Comparison of ENCODE assay signal across 20 cellular contexts in the genomic region with DNA sequence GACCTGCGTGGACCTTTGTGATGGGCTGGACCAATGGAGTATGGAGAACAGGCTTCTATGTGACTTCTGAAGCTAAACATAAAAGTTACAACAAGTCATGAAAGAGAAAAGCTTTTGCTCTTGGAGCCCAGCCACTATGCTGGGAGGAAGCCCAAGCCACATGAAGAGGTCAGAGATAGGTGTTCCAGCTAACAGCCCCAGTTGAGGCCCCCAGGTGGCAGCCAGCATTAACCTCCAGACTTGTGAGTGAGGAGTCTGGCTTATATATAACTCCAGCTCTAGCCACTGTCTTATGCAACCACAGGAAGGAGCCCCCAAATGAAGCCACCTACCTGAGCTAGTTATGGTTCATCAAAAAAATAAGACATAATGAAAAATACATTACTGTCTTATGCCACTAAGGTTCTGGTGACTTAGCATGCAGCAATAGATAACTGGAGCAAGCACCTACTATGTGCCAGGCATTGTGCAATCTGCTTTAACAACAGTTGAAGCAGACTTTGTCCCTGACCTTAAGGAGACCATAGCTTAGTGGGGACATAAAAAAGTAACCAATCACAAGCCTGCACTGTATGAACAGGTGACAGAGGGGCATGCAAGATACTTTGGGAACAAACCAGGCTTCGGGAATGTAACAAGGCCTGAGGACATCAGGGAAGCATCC.
DNase-seq lines count a peak whose midpoint lies in the region; ATAC-seq, FAIRE-seq and TF ChIP-seq lines count a peak whose summit lies in the region.
"Had no signal": no experiment of that assay in that cellular context is flagged by ENCODE, and none has a peak within 500 bp of the region (broad histone marks: within the 10 kb centered on the region; RNA-seq: fewer than 3 reads in every experiment).

No MANE protein-coding gene starts in this region.

- H3K9me3 Mint-ChIP-seq in activated naive CD4-positive, alpha-beta T cell treated with anti-CD3 and anti-CD28 coated beads for 36 hours, result no peaks in the 10 kb centered on the region
- no peaks in the 10 kb centered on the region for H3K9me3 Mint-ChIP-seq in WTC11
- H3K9me3 Mint-ChIP-seq: CD8-positive, alpha-beta T cell had no signal

- TF ChIP-seq CTCF in WTC11 (IDR thresholded peaks at IDR 0.05), result no peak

- DNase-seq in activated naive CD4-positive, alpha-beta T cell treated with anti-CD3 and anti-CD28 coated beads for 36 hours, result no peak
- no peak for DNase-seq in activated naive CD4-positive, alpha-beta T cell (lab: John Stamatoyannopoulos, UW)
- DNase-seq in HTR-8/SVneo (ENCODE audit: insufficient read length, low spot score), result no peak
- DNase-seq in WTC11 (ENCODE audit: low spot score), result no peak
- DNase-seq in posterior cingulate gyrus, result no peak
- DNase-seq in NCI-H510A (lab: John Stamatoyannopoulos, UW), result no peak
- DNase-seq: Calu3; CD8-positive, alpha-beta T cell; DMS79 treated with DMSO at 0.1 percent for 48 hours; EL; H7; HFFc6 had no signal

- no peaks in the 10 kb centered on the region for H3K4me1 Mint-ChIP-seq in activated naive CD4-positive, alpha-beta T cell treated with anti-CD3 and anti-CD28 coated beads for 36 hours (ENCODE audit: low read depth)
- H3K4me1 Mint-ChIP-seq in WTC11, result peaks cover 4% of the 10 kb centered on the region
- H3K4me1 Mint-ChIP-seq: B cell, GM23338 had no signal

- peak; percentile 43; the same call in 1 of the 2 replicates for ATAC-seq in WTC11
- ATAC-seq in activated CD4-positive, CD25-positive, alpha-beta regulatory T cell treated with anti-CD3 and anti-CD28 coated beads, Interleukin-2, amount 50 U/mL, for 24 hours, result no peak
- ATAC-seq: CD8-positive, alpha-beta T cell; GM23338; HCT116; K562 had no signal

- H3K27ac Mint-ChIP-seq in activated naive CD4-positive, alpha-beta T cell treated with anti-CD3 and anti-CD28 coated beads for 36 hours, result peak overlapping the region; percentile 59
- no peak overlapping the region for H3K27ac Mint-ChIP-seq in WTC11
- H3K27ac Mint-ChIP-seq: B cell; CD8-positive, alpha-beta T cell; GM23338; HFFc6 had no signal

- H3K4me3 Mint-ChIP-seq in activated naive CD4-positive, alpha-beta T cell treated with anti-CD3 and anti-CD28 coated beads for 36 hours, result no peak overlapping the region
- H3K4me3 Mint-ChIP-seq in WTC11, result no peak overlapping the region
- H3K4me3 Mint-ChIP-seq: B cell; CD8-positive, alpha-beta T cell; GM23338; HFFc6 had no signal

- POLR2A ChIA-PET in WTC11 (lab: Charles Lee), result no interaction called here

- FAIRE-seq in HTR-8/SVneo (lab: Jason Lieb, UNC), result peak; percentile 16
- FAIRE-seq: G401.6, GM12892, GM18507, K562 had no signal

- H3K36me3 Mint-ChIP-seq in activated naive CD4-positive, alpha-beta T cell treated with anti-CD3 and anti-CD28 coated beads for 36 hours (ENCODE audit: low read depth), result no peaks in the 10 kb centered on the region
- no peaks in the 10 kb centered on the region for H3K36me3 Mint-ChIP-seq in WTC11
- H3K36me3 Mint-ChIP-seq: CD8-positive, alpha-beta T cell had no signal

- intact Hi-C loops in activated naive CD4-positive, alpha-beta T cell treated with anti-CD3 and anti-CD28 coated beads for 36 hours (cut with micrococcal nuclease), result no loop called here
- intact Hi-C loops in posterior cingulate gyrus (cut with DNase I), result no loop called here

- H3K27me3 Mint-ChIP-seq in activated naive CD4-positive, alpha-beta T cell treated with anti-CD3 and anti-CD28 coated beads for 36 hours (ENCODE audit: low read depth), result no peaks in the 10 kb centered on the region
- no peaks in the 10 kb centered on the region for H3K27me3 Mint-ChIP-seq in WTC11 (ENCODE audit: low read depth)

- CTCF ChIA-PET in activated naive CD4-positive, alpha-beta T cell treated with anti-CD3 and anti-CD28 coated beads for 36 hours (lab: Charles Lee), result no interaction called here
- CTCF ChIA-PET in WTC11 (lab: Charles Lee), result interaction anchor here (0.7 to 1.0 kb wide), 2 partner anchors 9 to 819 kb away, joined by 3 to 4 read pairs; no protein-coding TSS in a partner anchor

TF ChIP-seq in WTC11, 78 proteins besides CTCF, POLR2A, EP300 and RAD21:
- TF ChIP-seq ETV6 (CRISPR knock-in tag; IDR thresholded peaks at IDR 0.05), result no peak
